ENCODE assay signal across 10 cellular contexts in the genomic region with DNA sequence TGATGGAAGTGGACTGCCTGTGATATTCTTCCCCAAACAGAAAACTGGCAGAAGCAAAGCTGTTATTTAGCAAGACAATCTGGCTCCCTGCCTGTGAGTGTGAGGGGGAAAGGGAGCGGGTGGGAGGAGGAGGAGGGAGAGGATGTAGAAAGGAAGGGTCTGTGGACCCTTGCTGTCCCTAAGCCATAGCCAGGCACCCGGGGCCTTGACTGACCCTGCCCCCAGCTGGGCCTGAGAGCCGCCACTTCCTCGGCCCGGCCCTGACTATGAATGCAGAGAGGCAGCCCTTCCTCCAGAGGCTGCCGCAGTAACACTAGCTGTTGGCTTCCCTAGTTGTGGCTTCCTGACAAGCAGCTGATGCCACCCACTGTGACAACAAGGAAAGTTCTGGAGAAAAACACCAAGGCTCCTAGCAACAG. TPM values are rescaled to one million over a fixed set of nuclear protein-coding genes. Genes with fewer than 3 reads are reported as not detected.
A peak's percentile ranks its signal among the peaks of the same experiment; 100 is the strongest.
DNase-seq lines count a peak whose midpoint lies in the region; ATAC-seq and TF ChIP-seq lines count a peak whose summit lies in the region.
"Had no signal": no experiment of that assay in that cellular context is flagged by ENCODE, and none has a peak within 500 bp of the region (broad histone marks: within the 10 kb centered on the region; RNA-seq: fewer than 3 reads in every experiment).

No MANE protein-coding gene starts in this region.

- in situ Hi-C loops in astrocyte of the cerebellum (cut with HindIII; ENCODE audit: low sequenced_read_pairs): no loop called here

- no peaks in the 10 kb centered on the region for H3K27me3 ChIP-seq in layer of hippocampus (ENCODE audit: control insufficient read depth, insufficient read depth, low read length)

- H3K27ac ChIP-seq in layer of hippocampus (ENCODE audit: low read depth, low read length) (peak overlapping the region; percentile 83), skin epidermis (peak overlapping the region in 16 of 21 experiments; percentile 11 to 84 (median 56))

- H3K4me3 ChIP-seq in astrocyte of the cerebellum (ENCODE audit: low read depth, low read length): no peak overlapping the region
- H3K4me3 ChIP-seq in skin epidermis: no peak overlapping the region

- DNase-seq in M059J (ENCODE audit: low read depth): peak; percentile 26
- peak; percentile 32 for DNase-seq in astrocyte of the cerebellum (ENCODE audit: low read depth)
- no peak for DNase-seq in SHP77 treated with DMSO at 0.1 percent for 48 hours (lab: John Stamatoyannopoulos, UW)
- no peak for DNase-seq in activated CD4-positive, alpha-beta T cell treated with anti-CD3 and anti-CD28 coated beads, Interleukin-2, amount 50 U/mL, for 4 hours

- ATAC-seq in HG03175 (IDR thresholded peaks at IDR 0.05; ENCODE audit: unreplicated experiment) (no peak), HG02970 (IDR thresholded peaks at IDR 0.05; ENCODE audit: low FRiP score, unreplicated experiment) (no peak)

- TF ChIP-seq CTCF in astrocyte of the cerebellum (IDR thresholded peaks at IDR 0.05; ENCODE audit: low read depth, low read length, missing control alignments): no peak

RNA-seq across cellular contexts. Expression of gene PLA2G2F, which starts 13.9 kb away (rescaled TPM):
- total RNA-seq in M059J (2014; rRNA removed; shearing (Covaris generic)): not detected in 2 replicates
- total RNA-seq: activated naive CD4-positive, alpha-beta T cell treated with anti-CD3 and anti-CD28 coated beads for 36 hours; LHCN-M2 had no signal

RNA-seq across cellular contexts. Expression of gene UBXN10, which starts 32.9 kb away (rescaled TPM):
- not detected in 2 replicates for total RNA-seq in M059J (2014; rRNA removed; shearing (Covaris generic))
- total RNA-seq: LHCN-M2 had no signal

RNA-seq across cellular contexts. Expression of gene PLA2G2C, which starts 33.3 kb away (rescaled TPM):
- total RNA-seq in M059J (2014; rRNA removed; shearing (Covaris generic)): not detected in 2 replicates
- total RNA-seq: LHCN-M2 had no signal

RNA-seq across cellular contexts. Expression of gene PLA2G2D, which starts 33.7 kb away (rescaled TPM):
- not detected in 2 replicates for total RNA-seq in M059J (2014; rRNA removed; shearing (Covaris generic))
- total RNA-seq: LHCN-M2 had no signal

Comparison
In these comparisons a context has a peak if more than half of its experiments do, and no peak if none do; other contexts are left out.
1. DNase-seq: peak in M059J (single experiment) and astrocyte of the cerebellum (single experiment); none in SHP77 treated with DMSO at 0.1 percent for 48 hours (single experiment) and activated CD4-positive, alpha-beta T cell treated with anti-CD3 and anti-CD28 coated beads, Interleukin-2, amount 50 U/mL, for 4 hours (0 of 2).